30 cellular contexts compared by ENCODE assay signal in genomic region chr7:54672519-54672918, GRCh38.
"Had no signal": no experiment of that assay in that cellular context is flagged by ENCODE, and none has a peak within 500 bp of the region (broad histone marks: within the 10 kb centered on the region; RNA-seq: fewer than 3 reads in every experiment).

No MANE protein-coding gene starts in this region.

- H3K4me3 ChIP-seq: colonic mucosa, coronary artery, dorsolateral prefrontal cortex, esophagus muscularis mucosa, esophagus squamous epithelium, gastrocnemius medialis, gastroesophageal sphincter, heart left ventricle, heart right ventricle, hepatocyte had no signal

- FAIRE-seq: colon, endometrium, endothelial cell of umbilical vein, frontal cortex had no signal

- H3K9me3 ChIP-seq: colonic mucosa, esophagus muscularis mucosa, esophagus squamous epithelium, gastrocnemius medialis, gastroesophageal sphincter, heart left ventricle, heart right ventricle had no signal

- H3K4me3 Mint-ChIP-seq: dendritic cell treated with granulocyte-macrophage colony-stimulating factor and Interleukin-4, amounts not matched to agents 40 ng/mL and 50 ng/mL, for 4 days; effector memory CD8-positive, alpha-beta T cell; endodermal cell had no signal

- H3K27ac ChIP-seq: colonic mucosa, coronary artery, dorsolateral prefrontal cortex, epithelial cell of prostate, esophagus muscularis mucosa, esophagus squamous epithelium, foreskin keratinocyte, gastrocnemius medialis, gastroesophageal sphincter, heart left ventricle, heart right ventricle, hepatocyte had no signal

- H3K36me3 ChIP-seq: colonic mucosa, esophagus muscularis mucosa, esophagus squamous epithelium, gastrocnemius medialis, gastroesophageal sphincter, heart left ventricle, heart right ventricle had no signal

- H3K4me1 ChIP-seq: colonic mucosa, esophagus muscularis mucosa, esophagus squamous epithelium, foreskin keratinocyte, gastrocnemius medialis, gastroesophageal sphincter, heart left ventricle, heart right ventricle had no signal

- H3K27me3 ChIP-seq: colonic mucosa, esophagus squamous epithelium, gastrocnemius medialis, hepatocyte had no signal

- H3K4me2 ChIP-seq: hepatocyte had no signal

- H3K9me3 Mint-ChIP-seq: dendritic cell treated with granulocyte-macrophage colony-stimulating factor and Interleukin-4, amounts not matched to agents 40 ng/mL and 50 ng/mL, for 4 days had no signal

- H2AFZ ChIP-seq: hepatocyte had no signal

- ATAC-seq: effector memory CD8-positive, alpha-beta T cell; esophagus mucosa; foreskin keratinocyte; gastrocnemius medialis; gastroesophageal sphincter; heart left ventricle; heart right ventricle had no signal

- H3K79me2 ChIP-seq: hepatocyte had no signal

- DNase-seq: colonic mucosa; cortex of kidney; dermis blood vessel endothelial cell; dorsolateral prefrontal cortex; effector CD4-positive, alpha-beta T cell; effector CD8-positive, alpha-beta T cell; effector memory CD4-positive, alpha-beta T cell; effector memory CD8-positive, alpha-beta T cell; endodermal cell; erythroblast; esophagus squamous epithelium; foreskin fibroblast; foreskin keratinocyte; foreskin melanocyte; gastrocnemius medialis; glutamatergic neuron; head of caudate nucleus; heart left ventricle; heart right ventricle had no signal

- H3K27ac Mint-ChIP-seq: dendritic cell treated with granulocyte-macrophage colony-stimulating factor and Interleukin-4, amounts not matched to agents 40 ng/mL and 50 ng/mL, for 4 days; effector memory CD8-positive, alpha-beta T cell; endodermal cell had no signal

- H3K27me3 Mint-ChIP-seq: dendritic cell treated with granulocyte-macrophage colony-stimulating factor and Interleukin-4, amounts not matched to agents 40 ng/mL and 50 ng/mL, for 4 days; effector memory CD8-positive, alpha-beta T cell had no signal
